ENCODE assay signal across 21 cellular contexts in genomic region chr10:95286707-95287106, GRCh38. TPM values are rescaled to one million over a fixed set of nuclear protein-coding genes. Genes with fewer than 3 reads are reported as not detected.
A peak's percentile ranks its signal among the peaks of the same experiment; 100 is the strongest.
DNase-seq lines count a peak whose midpoint lies in the region; ATAC-seq and TF ChIP-seq lines count a peak whose summit lies in the region.
"Had no signal": no experiment of that assay in that cellular context is flagged by ENCODE, and none has a peak within 500 bp of the region (broad histone marks: within the 10 kb centered on the region; RNA-seq: fewer than 3 reads in every experiment).

No MANE protein-coding gene starts in this region.

- POLR2A ChIA-PET in WTC11 (lab: Charles Lee): no interaction called here

- peaks cover 6% of the 10 kb centered on the region for H3K27me3 Mint-ChIP-seq in WTC11 (ENCODE audit: low read depth)

- peaks cover 0 to 74% (median 64%) of the 10 kb centered on the region in 11 experiments; a peak in 16 of 22 replicates for H4K20me1 ChIP-seq in BLaER1 treated with 17β-estradiol and CSF1 and Interleukin-3, amounts not matched to agents 10 nM and 100 nM
- H4K20me1 ChIP-seq in hepatocyte (ENCODE audit: insufficient read depth, poor library complexity, severe bottlenecking): peaks cover 6% of the 10 kb centered on the region

- TF ChIP-seq CTCF in WTC11 (IDR thresholded peaks at IDR 0.05) (no peak), hepatocyte (IDR thresholded peaks at IDR 0.05; ENCODE audit: poor library complexity) (no peak)

- H3K9ac ChIP-seq in BLaER1 treated with 17β-estradiol and CSF1 and Interleukin-3, amounts not matched to agents 10 nM and 100 nM: no peak overlapping the region
- peak overlapping the region in 1 of 3 donors; percentile 34 for H3K9ac ChIP-seq in skeletal muscle tissue (ENCODE audit: low read depth in 1 of 3, low read length in 3 of 3)

- peaks cover 66% of the 10 kb centered on the region for H3K4me1 Mint-ChIP-seq in WTC11

- H3K36me3 Mint-ChIP-seq in WTC11: peaks cover 2% of the 10 kb centered on the region; the same call in 1 of the 2 replicates
- H3K36me3 Mint-ChIP-seq: T-cell had no signal

- H3K9me3 ChIP-seq in BLaER1 treated with 17β-estradiol and CSF1 and Interleukin-3, amounts not matched to agents 10 nM and 100 nM (replicated peaks in 1 of 11): no peaks in the 10 kb centered on the region
- H3K9me3 ChIP-seq in hepatocyte (ENCODE audit: low read depth) (no peaks in the 10 kb centered on the region), skeletal muscle tissue (ENCODE audit: control insufficient read depth in 3 of 3, low read length in 3 of 3) (no peaks in the 10 kb centered on the region)

- H3K9me2 ChIP-seq in hepatocyte (replicated peaks; ENCODE audit: insufficient read depth): no peaks in the 10 kb centered on the region

- H3K27ac ChIP-seq in BLaER1 treated with 17β-estradiol and CSF1 and Interleukin-3, amounts not matched to agents 10 nM and 100 nM: no peak overlapping the region
- H3K27ac ChIP-seq in hepatocyte (peak overlapping the region; percentile 36), skeletal muscle tissue (ENCODE audit: low read depth, low read length) (peak overlapping the region; percentile 80)
- H3K27ac ChIP-seq: HL-60 had no signal

- no peak for DNase-seq in WTC11 (ENCODE audit: low spot score)
- no peak for DNase-seq in hepatocyte (ENCODE audit: low spot score)
- no peak for DNase-seq in HT-29 (ENCODE audit: low spot score)
- no peak for DNase-seq in stimulated activated naive CD4-positive, alpha-beta T cell (lab: John Stamatoyannopoulos, UW)
- DNase-seq: activated CD4-positive, CD25-positive, alpha-beta regulatory T cell; activated CD8-positive, alpha-beta memory T cell treated with anti-CD3 and anti-CD28 coated beads, Interleukin-2, amount 50 U/mL, for 4 hours; activated naive CD4-positive, alpha-beta T cell treated with anti-CD3 and anti-CD28 coated beads, Interleukin-2, amount 10 ng/mL, durations not matched to agents 7 days and 5 days; DMS 273 treated with DMSO at 0.1 percent for 48 hours; effector memory CD4-positive, alpha-beta T cell; islet precursor cell; Karpas-422; naive thymus-derived CD4-positive, alpha-beta T cell; NCI-H1436; NCI-H510A; stimulated activated CD4-positive, alpha-beta T cell treated with anti-CD3 and anti-CD28 coated beads, Interleukin-2, amount 100 ng/mL, for 48 hours; T-cell had no signal

- peaks cover 81% of the 10 kb centered on the region for H3K79me2 ChIP-seq in hepatocyte

- H3K4me1 ChIP-seq in BLaER1 treated with 17β-estradiol and CSF1 and Interleukin-3, amounts not matched to agents 10 nM and 100 nM: peaks cover 27 to 62% (median 56%) of the 10 kb centered on the region in 10 experiments
- peaks cover 23% of the 10 kb centered on the region for H3K4me1 ChIP-seq in hepatocyte (ENCODE audit: insufficient read depth)
- peaks cover 34 to 47% (median 45%) of the 10 kb centered on the region in 3 donors for H3K4me1 ChIP-seq in skeletal muscle tissue (ENCODE audit: control insufficient read depth in 3 of 3, insufficient read depth in 3 of 3, low read length in 3 of 3)

- H2AFZ ChIP-seq in hepatocyte: no peak overlapping the region

- no peak overlapping the region for H3K4me3 ChIP-seq in BLaER1 treated with 17β-estradiol and CSF1 and Interleukin-3, amounts not matched to agents 10 nM and 100 nM
- H3K4me3 ChIP-seq in hepatocyte (no peak overlapping the region), skeletal muscle tissue (ENCODE audit: low read length in 3 of 3) (peak overlapping the region; percentile 31 to 51 (median 33))

- H3K36me3 ChIP-seq in BLaER1 treated with 17β-estradiol and CSF1 and Interleukin-3, amounts not matched to agents 10 nM and 100 nM: peaks cover 0 to 40% (median 16%) of the 10 kb centered on the region in 11 experiments; a peak in 11 of 22 replicates
- H3K36me3 ChIP-seq in hepatocyte (replicated peaks; ENCODE audit: insufficient read depth, low read depth) (no peaks in the 10 kb centered on the region), skeletal muscle tissue (ENCODE audit: control insufficient read depth in 3 of 3, insufficient read depth in 3 of 3, low read length in 3 of 3) (no peaks in the 10 kb centered on the region)

- H3K9me3 Mint-ChIP-seq in WTC11: no peaks in the 10 kb centered on the region
- H3K9me3 Mint-ChIP-seq: activated naive CD4-positive, alpha-beta T cell treated with anti-CD3 and anti-CD28 coated beads, Interleukin-2, amount 10 ng/mL, durations not matched to agents 7 days and 5 days; T-cell had no signal

- WGBS in hepatocyte (ENCODE audit: low lambda C conversion rate, missing lambda C conversion rate): 80% methylated on average over 1 of the region's 1 CpG

- peak overlapping the region in 10 of 11 experiments; percentile 87 to 99 (median 96); a peak in 18 of 22 replicates for H3K4me2 ChIP-seq in BLaER1 treated with 17β-estradiol and CSF1 and Interleukin-3, amounts not matched to agents 10 nM and 100 nM
- peak overlapping the region; percentile 78 for H3K4me2 ChIP-seq in hepatocyte

- CTCF ChIA-PET in WTC11 (lab: Charles Lee): interaction anchor here (1.2 to 1.7 kb wide), 3 partner anchors 9 to 77 kb away, joined by 3 to 5 read pairs (median 4); no protein-coding TSS in a partner anchor

- H3K27ac Mint-ChIP-seq in WTC11: peak overlapping the region; percentile 11; the same call in 1 of the 2 replicates
- H3K27ac Mint-ChIP-seq: activated naive CD4-positive, alpha-beta T cell treated with anti-CD3 and anti-CD28 coated beads, Interleukin-2, amount 10 ng/mL, durations not matched to agents 7 days and 5 days; naive thymus-derived CD4-positive, alpha-beta T cell; T-cell had no signal

- H3K4me3 Mint-ChIP-seq in WTC11: no peak overlapping the region
- H3K4me3 Mint-ChIP-seq: activated naive CD4-positive, alpha-beta T cell treated with anti-CD3 and anti-CD28 coated beads, Interleukin-2, amount 10 ng/mL, durations not matched to agents 7 days and 5 days; naive thymus-derived CD4-positive, alpha-beta T cell; T-cell had no signal

- ATAC-seq in WTC11 (no peak), GM21528 (IDR thresholded peaks at IDR 0.05; ENCODE audit: low FRiP score, unreplicated experiment) (no peak), GM21515 (IDR thresholded peaks at IDR 0.05; ENCODE audit: unreplicated experiment) (no peak)
- ATAC-seq: naive thymus-derived CD4-positive, alpha-beta T cell; T-cell had no signal

- H3K27me3 ChIP-seq in BLaER1 treated with 17β-estradiol and CSF1 and Interleukin-3, amounts not matched to agents 10 nM and 100 nM: no peaks in the 10 kb centered on the region
- H3K27me3 ChIP-seq in hepatocyte: no peaks in the 10 kb centered on the region
- H3K27me3 ChIP-seq in skeletal muscle tissue (ENCODE audit: control insufficient read depth in 3 of 3, insufficient read depth in 3 of 3, low read length in 3 of 3): peaks cover 0 to 4% (median 0%) of the 10 kb centered on the region in 3 donors

TF ChIP-seq in WTC11, 78 proteins besides CTCF, POLR2A, EP300 and RAD21 (continues in another document):
- TF ChIP-seq NR1H2 (CRISPR knock-in tag; IDR thresholded peaks at IDR 0.05): no peak
- no peak for TF ChIP-seq PRRX2 (CRISPR knock-in tag; IDR thresholded peaks at IDR 0.05)
- TF ChIP-seq KAT7 (CRISPR knock-in tag; IDR thresholded peaks at IDR 0.05; ENCODE audit: borderline replicate concordance): no peak
- no peak for TF ChIP-seq ESRRA (CRISPR knock-in tag; IDR thresholded peaks at IDR 0.05; ENCODE audit: borderline replicate concordance)
- no peak for TF ChIP-seq EMX1 (CRISPR knock-in tag; IDR thresholded peaks at IDR 0.05)
- no peak for TF ChIP-seq AR (CRISPR knock-in tag; IDR thresholded peaks at IDR 0.05)
- no peak for TF ChIP-seq ZSCAN18 (CRISPR knock-in tag; IDR thresholded peaks at IDR 0.05)
- no peak for TF ChIP-seq ZNF671 (CRISPR knock-in tag; IDR thresholded peaks at IDR 0.05)

RNA-seq across cellular contexts. Expression of gene PDLIM1, which starts 4.1 kb away (rescaled TPM):
- 223 to 226 TPM (median 226 TPM) in 3 replicates for total RNA-seq in WTC11 (2021)
- 58.2 and 61.0 TPM in 2 replicates for total RNA-seq in hepatocyte
- polyA plus RNA-seq in hepatocyte: 176 TPM in 2 replicates
- 9.9 TPM for total RNA-seq in skeletal muscle tissue
- total RNA-seq in HT-29 (2014; rRNA removed; shearing (Covaris generic)): 20.0 and 25.3 TPM in 2 replicates

Comparison
In these comparisons a context has a peak if more than half of its experiments do, and no peak if none do; other contexts are left out.
1. H3K27ac ChIP-seq: peak in hepatocyte (single experiment) and skeletal muscle tissue (single experiment); none in BLaER1 treated with 17β-estradiol and CSF1 and Interleukin-3, amounts not matched to agents 10 nM and 100 nM (0 of 11).
2. H3K4me3 ChIP-seq: peak in skeletal muscle tissue (3 of 3); none in BLaER1 treated with 17β-estradiol and CSF1 and Interleukin-3, amounts not matched to agents 10 nM and 100 nM (0 of 10) and hepatocyte (single experiment).